ENCODE assay signal across 23 cellular contexts in the genomic region with DNA sequence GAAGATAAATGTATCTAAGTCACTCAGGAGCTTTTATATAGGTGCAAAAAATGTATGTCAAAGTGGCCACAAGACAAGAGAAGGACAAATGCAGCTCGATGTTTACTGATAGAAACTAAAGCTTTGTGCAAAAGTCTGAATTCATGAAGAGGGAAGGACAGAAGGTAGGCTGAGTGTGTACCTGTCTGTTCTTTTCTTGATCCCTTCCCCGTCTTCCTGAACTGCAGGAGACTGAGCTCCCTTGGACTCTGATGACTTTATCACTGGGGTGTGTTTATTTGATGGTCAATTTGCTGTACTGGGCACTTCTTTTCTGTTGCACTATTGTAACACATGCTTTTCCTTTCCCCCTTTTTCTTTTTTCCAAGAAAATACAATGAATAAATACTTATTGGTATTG. TPM values are rescaled to one million over a fixed set of nuclear protein-coding genes. Genes with fewer than 3 reads are reported as not detected.
DNase-seq lines count a peak whose midpoint lies in the region; ATAC-seq, FAIRE-seq and TF ChIP-seq lines count a peak whose summit lies in the region.
"Had no signal": no experiment of that assay in that cellular context is flagged by ENCODE, and none has a peak within 500 bp of the region (broad histone marks: within the 10 kb centered on the region; RNA-seq: fewer than 3 reads in every experiment).

No MANE protein-coding gene starts in this region.

- WGBS in small intestine, 3 donors, result 85 to 90% (median 88%) methylated on average over 2 of the region's 2 CpGs

- no peak overlapping the region for H3K27ac ChIP-seq in HEK293 (ENCODE audit: extremely low read depth, low read depth, low read length)
- no peak overlapping the region for H3K27ac ChIP-seq in small intestine (ENCODE audit: low read depth in 1 of 2, low read length in 1 of 2)
- H3K27ac ChIP-seq: BLaER1 had no signal

- no peak for TF ChIP-seq CTCF in HEK293 (tag by site-specific recombination; IDR thresholded peaks at IDR 0.05)

- intact Hi-C loops in left colon (cut with DNase I, micrococcal nuclease), result no loop called here

- no peak for DNase-seq in H54 (ENCODE audit: insufficient read length, low spot score)
- no peak for DNase-seq in left colon
- DNase-seq in small intestine, result peak; percentile 15
- no peak for DNase-seq in COLO829 (ENCODE audit: low spot score)
- DNase-seq in stimulated activated effector memory CD8-positive, alpha-beta T cell treated with anti-CD3 and anti-CD28 coated beads, Interleukin-12 subunit alpha, Interleukin-12 subunit beta, amount 100 ng/mL, for 72 hours (ENCODE audit: low spot score in 2 of 2), result no peak
- DNase-seq: 8988T; ACHN; BE2C; C1 segment of cervical spinal cord; Caco-2; Calu3; CD4-positive, alpha-beta memory T cell; CD4-positive, CD25-positive, alpha-beta regulatory T cell; CD8-positive, alpha-beta memory T cell; DMS79 treated with DMSO at 0.1 percent for 48 hours; GF-D8 had no signal

- no peaks in the 10 kb centered on the region for H3K9me3 Mint-ChIP-seq in stimulated activated effector memory CD8-positive, alpha-beta T cell treated with anti-CD3 and anti-CD28 coated beads, Interleukin-12 subunit alpha, Interleukin-12 subunit beta, amount 100 ng/mL, for 72 hours

- FAIRE-seq in H54 (lab: Jason Lieb, UNC), result peak; percentile 30
- FAIRE-seq in small intestine (lab: Jason Lieb, UNC), result no peak
- FAIRE-seq: A204.1, D721Med, GM12891 had no signal

- H3K4me3 ChIP-seq in HEK293 (ENCODE audit: low read depth, low read length) (no peak overlapping the region), small intestine (ENCODE audit: low read depth in 1 of 2, low read length in 2 of 2) (no peak overlapping the region)
- H3K4me3 ChIP-seq: BLaER1 had no signal

- no peaks in the 10 kb centered on the region for H3K27me3 ChIP-seq in small intestine (ENCODE audit: control insufficient read depth in 2 of 2, insufficient read depth in 2 of 2, low read length in 2 of 2)
- H3K27me3 ChIP-seq: BE2C, BLaER1 had no signal

- H3K4me3 Mint-ChIP-seq in stimulated activated effector memory CD8-positive, alpha-beta T cell treated with anti-CD3 and anti-CD28 coated beads, Interleukin-12 subunit alpha, Interleukin-12 subunit beta, amount 100 ng/mL, for 72 hours, result no peak overlapping the region
- H3K4me3 Mint-ChIP-seq: CD14-positive monocyte; CD4-positive, alpha-beta memory T cell; CD4-positive, CD25-positive, alpha-beta regulatory T cell; CD8-positive, alpha-beta memory T cell had no signal

- peak; percentile 85 for ATAC-seq in left colon
- ATAC-seq in GM18517 (IDR thresholded peaks at IDR 0.05; ENCODE audit: unreplicated experiment), result no peak
- no peak for ATAC-seq in stimulated activated effector memory CD8-positive, alpha-beta T cell treated with anti-CD3 and anti-CD28 coated beads, Interleukin-12 subunit alpha, Interleukin-12 subunit beta, amount 100 ng/mL, for 72 hours

- H3K9me3 ChIP-seq in HEK293 (ENCODE audit: control insufficient read depth, insufficient read depth, low read depth, low read length) (no peaks in the 10 kb centered on the region), small intestine (ENCODE audit: control insufficient read depth, low read depth) (no peaks in the 10 kb centered on the region)
- H3K9me3 ChIP-seq: BE2C, BLaER1, Caco-2 had no signal

- POLR2A ChIA-PET in HEK293 (lab: Yijun Ruan, JAX), result no interaction called here

- TF ChIP-seq POLR2A in H54 (IDR thresholded peaks at IDR 0.05; ENCODE audit: low read depth, low read length), result no peak

- peaks cover 5% of the 10 kb centered on the region for H3K4me1 Mint-ChIP-seq in stimulated activated effector memory CD8-positive, alpha-beta T cell treated with anti-CD3 and anti-CD28 coated beads, Interleukin-12 subunit alpha, Interleukin-12 subunit beta, amount 100 ng/mL, for 72 hours

- H3K36me3 Mint-ChIP-seq in stimulated activated effector memory CD8-positive, alpha-beta T cell treated with anti-CD3 and anti-CD28 coated beads, Interleukin-12 subunit alpha, Interleukin-12 subunit beta, amount 100 ng/mL, for 72 hours, result no peaks in the 10 kb centered on the region

- H3K36me3 ChIP-seq in HEK293 (ENCODE audit: control insufficient read depth in 2 of 2, insufficient read depth in 1 of 2, low read length in 2 of 2) (peaks cover 4 to 12% of the 10 kb centered on the region in 2 experiments), small intestine (ENCODE audit: control insufficient read depth in 2 of 2, insufficient read depth in 2 of 2, low read length in 2 of 2) (no peaks in the 10 kb centered on the region)
- H3K36me3 ChIP-seq: BE2C had no signal

- CTCF ChIA-PET in HEK293 (lab: Yijun Ruan, JAX), result no interaction called here

- H3K27ac Mint-ChIP-seq in stimulated activated effector memory CD8-positive, alpha-beta T cell treated with anti-CD3 and anti-CD28 coated beads, Interleukin-12 subunit alpha, Interleukin-12 subunit beta, amount 100 ng/mL, for 72 hours, result no peak overlapping the region
- H3K27ac Mint-ChIP-seq: CD14-positive monocyte; CD4-positive, alpha-beta memory T cell; CD4-positive, CD25-positive, alpha-beta regulatory T cell; CD8-positive, alpha-beta memory T cell had no signal

- H3K4me1 ChIP-seq in HEK293 (ENCODE audit: control insufficient read depth, insufficient read depth, low read length) (no peaks in the 10 kb centered on the region), small intestine (ENCODE audit: control insufficient read depth in 2 of 2, insufficient read depth in 1 of 2, low read depth in 1 of 2, low read length in 1 of 2) (no peaks in the 10 kb centered on the region)
- H3K4me1 ChIP-seq: BE2C, BLaER1, Caco-2 had no signal

TF ChIP-seq in HEK293, 187 proteins besides CTCF, POLR2A, EP300 and RAD21:
- TF ChIP-seq ZBTB20 (tag by site-specific recombination; IDR thresholded peaks at IDR 0.05) (no peak), ZNF677 (tag by site-specific recombination; IDR thresholded peaks at IDR 0.05) (peak; percentile 73), PRDM4 (tag by site-specific recombination; IDR thresholded peaks at IDR 0.05) (no peak)

RNA-seq across cellular contexts. Expression of gene ITGB3BP, which starts 25.4 kb away (rescaled TPM):
- total RNA-seq in left colon, result 10 to 100 TPM; 11.5 to 12.7 TPM
- polyA plus RNA-seq in small intestine, result 10 to 100 TPM; 10.5 to 21.0 (median 13.0) TPM

RNA-seq across cellular contexts. Expression of gene EFCAB7, which starts 25.7 kb away (rescaled TPM):
- 1 to 10 TPM; 2.5 to 2.9 TPM for total RNA-seq in left colon
- 1 to 10 TPM; 1.1 to 2.7 (median 1.6) TPM for polyA plus RNA-seq in small intestine
